In genomic region chr7:64665980-64666674, GRCh38 we compare ENCODE assay signal across 8 cellular contexts. TPM values are rescaled to one million over a fixed set of nuclear protein-coding genes. Genes with fewer than 3 reads are reported as not detected.
DNase-seq lines count a peak whose midpoint lies in the region; ATAC-seq, FAIRE-seq and TF ChIP-seq lines count a peak whose summit lies in the region.

TSS of gene ZNF107 (plus strand) at chr7:64666133. CDS start at chr7:64666283, 150 bp downstream.

- H3K4me1 Mint-ChIP-seq in Calu3 (ENCODE audit: low read depth, unreplicated experiment), result no peaks in the 10 kb centered on the region

- H3K27me3 ChIP-seq in HUES64 (ENCODE audit: insufficient read depth, low read length), result no peaks in the 10 kb centered on the region
- H3K27me3 ChIP-seq in OCI-LY1 (ENCODE audit: insufficient read depth, low read length), result no peaks in the 10 kb centered on the region
- H3K27me3 ChIP-seq in endothelial cell of umbilical vein (ENCODE audit: control insufficient read depth in 2 of 2, insufficient read depth in 2 of 2, low read length in 2 of 2), result no peaks in the 10 kb centered on the region

- no peaks in the 10 kb centered on the region for H3F3A ChIP-seq in OCI-LY1 (ENCODE audit: insufficient read depth, low read length)

- no peaks in the 10 kb centered on the region for H3K9me3 ChIP-seq in HUES64 (ENCODE audit: insufficient read depth, low read depth, low read length)
- H3K9me3 ChIP-seq in OCI-LY1 (ENCODE audit: low read length), result peaks cover 9% of the 10 kb centered on the region
- H3K9me3 ChIP-seq in endothelial cell of umbilical vein (replicated peaks; ENCODE audit: control insufficient read depth, insufficient read depth, low read length), result no peaks in the 10 kb centered on the region

- H3K27ac Mint-ChIP-seq in Calu3 (ENCODE audit: unreplicated experiment), result peak within 1 kb of the TSS; percentile 54

- POLR2A ChIA-PET in endothelial cell of umbilical vein (lab: Charles Lee), result interaction anchor here (0.7 kb wide), 1 partner anchor 103 kb away, joined by 7 read pairs; the partner anchor contains the start of gene ZNF680

- peak within 1 kb of the TSS; percentile 79 for H3K4me2 ChIP-seq in OCI-LY1 (ENCODE audit: low read length)
- peak within 1 kb of the TSS; percentile 92 for H3K4me2 ChIP-seq in endothelial cell of umbilical vein (ENCODE audit: insufficient read depth, low read length)

- H3K79me2 ChIP-seq in OCI-LY1 (ENCODE audit: insufficient read depth, low read length) (peaks cover 48% of the 10 kb centered on the region), endothelial cell of umbilical vein (ENCODE audit: control insufficient read depth, insufficient read depth, low read length) (peaks cover 23% of the 10 kb centered on the region)

- peak; percentile 97 for ATAC-seq in GM21447 (IDR thresholded peaks at IDR 0.05; ENCODE audit: unreplicated experiment)

- H3K36me3 ChIP-seq in HUES64 (ENCODE audit: insufficient read depth, low read length) (peaks cover 25% of the 10 kb centered on the region), OCI-LY1 (ENCODE audit: insufficient read depth, low read length) (peaks cover 35% of the 10 kb centered on the region), endothelial cell of umbilical vein (ENCODE audit: control insufficient read depth in 2 of 2, extremely low read depth in 1 of 2, insufficient read depth in 2 of 2, low read length in 2 of 2) (peaks cover 0 to 4% of the 10 kb centered on the region in 2 experiments)

- FAIRE-seq in endothelial cell of umbilical vein (lab: Jason Lieb, UNC), result peak; percentile 98

- H3K9me1 ChIP-seq in endothelial cell of umbilical vein (replicated peaks; ENCODE audit: control insufficient read depth, extremely low read depth, insufficient read depth, low read length), result no peaks in the 10 kb centered on the region

- H3K4me3 ChIP-seq in HUES64 (ENCODE audit: low read length) (peak within 1 kb of the TSS; percentile 98), OCI-LY1 (ENCODE audit: low read depth, low read length, poor library complexity, severe bottlenecking) (peak within 1 kb of the TSS; percentile 70), endothelial cell of umbilical vein (replicated peaks in 1 of 3; ENCODE audit: insufficient read depth in 1 of 3, low read depth in 1 of 3, low read length in 3 of 3) (peak within 1 kb of the TSS; percentile 84 to 93 (median 87))

- BruUV-seq in Calu3 (replicated peaks; lab: Mats Ljungman, UMichigan), result no TSS peak
- TSS peak; percentile 50 for BruUV-seq in endothelial cell of umbilical vein (replicated peaks; lab: Mats Ljungman, UMichigan)

- peaks cover 16% of the 10 kb centered on the region for H3K36me3 Mint-ChIP-seq in Calu3 (ENCODE audit: insufficient read depth, unreplicated experiment)

- dilution Hi-C loops in endothelial cell of umbilical vein (cut with MboI; ENCODE audit: extremely low pct_ligation_motif_present, low sequenced_read_pairs), result no loop called here

- intact Hi-C loops in Calu3 (cut with micrococcal nuclease; ENCODE audit: unreplicated experiment), result no loop called here
- intact Hi-C loops in endothelial cell of umbilical vein (cut with micrococcal nuclease), result loop anchor here (1.0 kb wide), 2 partner anchors 103 to 128 kb away; partner anchors contain the start of genes ZNF138 and ZNF680

- H2AFZ ChIP-seq in OCI-LY1 (ENCODE audit: low read length), result peak within 1 kb of the TSS; percentile 88
- H2AFZ ChIP-seq in endothelial cell of umbilical vein (ENCODE audit: low read depth, low read length), result peak within 1 kb of the TSS; percentile 91

- TF ChIP-seq CTCF in Calu3 (IDR thresholded peaks at IDR 0.05; ENCODE audit: unreplicated experiment), result no peak
- TF ChIP-seq CTCF in OCI-LY1 (IDR thresholded peaks at IDR 0.05; ENCODE audit: low read length), result no peak
- no peak for TF ChIP-seq CTCF in endothelial cell of umbilical vein (IDR thresholded peaks at IDR 0.05; ENCODE audit: extremely low read depth in 1 of 2, insufficient read depth in 1 of 2, low read depth in 1 of 2, low read length in 2 of 2)

- H3K9me3 Mint-ChIP-seq in Calu3 (ENCODE audit: low read depth, unreplicated experiment), result peaks cover 14% of the 10 kb centered on the region

- no peaks in the 10 kb centered on the region for H4K20me1 ChIP-seq in OCI-LY1 (ENCODE audit: insufficient read depth, low read length)
- H4K20me1 ChIP-seq in endothelial cell of umbilical vein (replicated peaks; ENCODE audit: control insufficient read depth, extremely low read depth, insufficient read depth, low read length), result no peaks in the 10 kb centered on the region

- H3K27ac ChIP-seq in HUES64 (ENCODE audit: low read depth, low read length), result peak within 1 kb of the TSS; percentile 91
- H3K27ac ChIP-seq in OCI-LY1 (ENCODE audit: low read depth, low read length, poor library complexity, severe bottlenecking), result peak within 1 kb of the TSS; percentile 57
- H3K27ac ChIP-seq in endothelial cell of umbilical vein (ENCODE audit: insufficient read depth, low read depth, low read length), result peak within 1 kb of the TSS; percentile 68

- H3K9ac ChIP-seq in HUES64 (ENCODE audit: low read depth, low read length), result peak within 1 kb of the TSS; percentile 98
- H3K9ac ChIP-seq in OCI-LY1 (ENCODE audit: low read length), result peak within 1 kb of the TSS; percentile 70
- H3K9ac ChIP-seq in endothelial cell of umbilical vein (replicated peaks; ENCODE audit: extremely low read depth, insufficient read depth, low read length), result peak within 1 kb of the TSS; percentile 85

- peak; percentile 47 for TF ChIP-seq POLR2A in endothelial cell of umbilical vein (IDR thresholded peaks at IDR 0.05; ENCODE audit: low read depth, low read length)

- CTCF ChIA-PET in Calu3 (lab: Charles Lee), result interaction anchor here (1.1 kb wide), 1 partner anchor 128 kb away, joined by 3 read pairs; the partner anchor contains the start of gene ZNF138
- CTCF ChIA-PET in endothelial cell of umbilical vein (lab: Charles Lee), result no interaction called here

- no peaks in the 10 kb centered on the region for H3K9me2 ChIP-seq in OCI-LY1 (ENCODE audit: low read depth, low read length)

- H3K27me3 Mint-ChIP-seq in Calu3 (ENCODE audit: unreplicated experiment), result no peaks in the 10 kb centered on the region

- under 1% methylated on average over 35 of the region's 37 CpGs for WGBS in HUES64

- DNase-seq in Calu3, result peak; percentile 81
- DNase-seq in activated CD8-positive, alpha-beta memory T cell treated with anti-CD3 and anti-CD28 coated beads, Interleukin-2, amount 50 U/mL, for 4 hours, result peak; percentile 79
- peak; percentile 91 for DNase-seq in endothelial cell of umbilical vein (ENCODE audit: low read depth, low spot score)
- DNase-seq in midbrain (lab: John Stamatoyannopoulos, UW), result peak; percentile 96
- peak; percentile 71 to 74 for DNase-seq in stimulated activated CD8-positive, alpha-beta memory T cell treated with anti-CD3 and anti-CD28 coated beads, Interleukin-2, amount 100 ng/mL, for 1 hour (ENCODE audit: low read depth in 2 of 2)

- H3K4me3 Mint-ChIP-seq in Calu3 (ENCODE audit: low read depth, unreplicated experiment), result peak within 1 kb of the TSS; percentile 81

- peaks cover 19% of the 10 kb centered on the region; the same call in 1 of the 2 replicates for H3K4me1 ChIP-seq in HUES64 (ENCODE audit: insufficient read depth, low read length)
- peaks cover 28% of the 10 kb centered on the region for H3K4me1 ChIP-seq in OCI-LY1 (ENCODE audit: insufficient read depth, low read length, severe bottlenecking)
- peaks cover 8% of the 10 kb centered on the region for H3K4me1 ChIP-seq in endothelial cell of umbilical vein (ENCODE audit: control insufficient read depth, extremely low read depth, insufficient read depth, low read length)

TF ChIP-seq in endothelial cell of umbilical vein, 7 proteins besides CTCF, POLR2A, EP300 and RAD21:
- TF ChIP-seq MYC (IDR thresholded peaks at IDR 0.05; ENCODE audit: low read depth, low read length) (no peak), GATA2 (IDR thresholded peaks at IDR 0.05; ENCODE audit: insufficient read depth, insufficient read length, low read depth, low read length) (no peak), POLR2AphosphoS5 (IDR thresholded peaks at IDR 0.05; ENCODE audit: insufficient read depth, low read depth, low read length) (peak; percentile 41), JUN (IDR thresholded peaks at IDR 0.05; ENCODE audit: borderline replicate concordance, insufficient read depth, insufficient read length, low read depth) (no peak)

RNA-seq across cellular contexts. Expression of gene ZNF107, which starts in this region (rescaled TPM):
- total RNA-seq in Calu3 (2022), result 7.7 TPM in 2 replicates
- 17.0 TPM for polyA plus RNA-seq in HUES64 (2013, experiment 1 of 2)
- 17.8 TPM for polyA plus RNA-seq in HUES64 (2013, experiment 2 of 2)
- 5.6 and 5.8 TPM in 2 replicates for total RNA-seq in endothelial cell of umbilical vein
- polyA plus RNA-seq in endothelial cell of umbilical vein, result 0.73 and 0.77 TPM in 2 replicates
- polyA plus RNA-seq in endothelial cell of umbilical vein (2011; cell fraction: cytosol; rRNA removed), result 0.98 and 1.2 TPM in 2 replicates
- 6.8 and 7.7 TPM in 2 replicates for polyA plus RNA-seq in endothelial cell of umbilical vein (2011; cell fraction: nucleus; rRNA removed)
- 1.5 and 1.7 TPM in 2 replicates for polyA plus RNA-seq in endothelial cell of umbilical vein (2012)
- polyA minus RNA-seq in endothelial cell of umbilical vein, result 2.9 and 3.5 TPM in 2 replicates
- 1.8 TPM for polyA minus RNA-seq in endothelial cell of umbilical vein (2011; cell fraction: cytosol; rRNA and poly(A)+ RNA removed)
- polyA minus RNA-seq in endothelial cell of umbilical vein (2011; cell fraction: nucleus; rRNA and poly(A)+ RNA removed), result 6.8 and 11.5 TPM in 2 replicates

Comparison
In these comparisons a context has a peak if more than half of its experiments do, and no peak if none do; other contexts are left out.
1. Peak in every context shown above with its lines: DNase-seq, ATAC-seq, H3K4me3 ChIP-seq and H3K27ac ChIP-seq.